24 cellular contexts compared by ENCODE assay signal in genomic region chr21:34521561-34521960, GRCh38. TPM values are rescaled to one million over a fixed set of nuclear protein-coding genes. Genes with fewer than 3 reads are reported as not detected.
DNase-seq lines count a peak whose midpoint lies in the region; ATAC-seq and TF ChIP-seq lines count a peak whose summit lies in the region.
"Had no signal": no experiment of that assay in that cellular context is flagged by ENCODE, and none has a peak within 500 bp of the region (broad histone marks: within the 10 kb centered on the region; RNA-seq: fewer than 3 reads in every experiment).

No MANE protein-coding gene starts in this region.

- H3K4me1 Mint-ChIP-seq in HFFc6 (ENCODE audit: low read depth) (peaks cover 74% of the 10 kb centered on the region), Calu3 (ENCODE audit: low read depth, unreplicated experiment) (peaks cover 20% of the 10 kb centered on the region)
- peaks cover 34 to 69% of the 10 kb centered on the region in 2 donors for H3K4me1 Mint-ChIP-seq in stimulated activated naive B cell treated with anti-CD40 and anti-IgM and Interleukin-4, amounts not matched to agents 10 μg/mL and 1 μg/mL and 100 μg/mL, for 72 hours

- ATAC-seq in stimulated activated naive B cell treated with anti-CD40 and anti-IgM and Interleukin-4, amounts not matched to agents 10 μg/mL and 1 μg/mL and 100 μg/mL, for 72 hours (replicated peaks): no peak
- ATAC-seq: left ventricle myocardium superior; sciatic nerve; stimulated activated naive CD8-positive, alpha-beta T cell treated with anti-CD3 and anti-CD28 coated beads, Interleukin-15, amount 100 ng/mL, for 72 hours had no signal

- H3K4me3 Mint-ChIP-seq in HFFc6: 0 out of 2 replicates have a peak overlapping the region, but pooled peaks have one; percentile 6
- peak overlapping the region; percentile 11 to 81 for H3K4me3 Mint-ChIP-seq in stimulated activated naive B cell treated with anti-CD40 and anti-IgM and Interleukin-4, amounts not matched to agents 10 μg/mL and 1 μg/mL and 100 μg/mL, for 72 hours
- H3K4me3 Mint-ChIP-seq in Calu3 (ENCODE audit: low read depth, unreplicated experiment): no peak overlapping the region
- H3K4me3 Mint-ChIP-seq: central memory CD8-positive, alpha-beta T cell; mesothelial cell of epicardium; nephron; stimulated activated naive CD8-positive, alpha-beta T cell treated with anti-CD3 and anti-CD28 coated beads, Interleukin-15, amount 100 ng/mL, for 72 hours had no signal

- H3K9me3 ChIP-seq in mucosa of rectum (ENCODE audit: control insufficient read depth in 2 of 2, low read length in 2 of 2): no peaks in the 10 kb centered on the region
- H3K9me3 ChIP-seq: SK-N-SH had no signal

- peak overlapping the region; percentile 63; the same call in 1 of the 2 replicates for H3K27ac Mint-ChIP-seq in HFFc6
- H3K27ac Mint-ChIP-seq in stimulated activated naive B cell treated with anti-CD40 and anti-IgM and Interleukin-4, amounts not matched to agents 10 μg/mL and 1 μg/mL and 100 μg/mL, for 72 hours: peak overlapping the region; percentile 59
- no peak overlapping the region for H3K27ac Mint-ChIP-seq in Calu3 (ENCODE audit: unreplicated experiment)
- H3K27ac Mint-ChIP-seq: mesothelial cell of epicardium had no signal

- intact Hi-C loops in Calu3 (cut with micrococcal nuclease; ENCODE audit: unreplicated experiment): no loop called here

- DNase-seq in HFFc6 (no peak), coronary artery (ENCODE audit: low spot score) (no peak), NCI-H1417 treated with DMSO at 0.1 percent for 48 hours (lab: John Stamatoyannopoulos, UW) (no peak), SHP77 treated with DMSO at 0.1 percent for 48 hours (lab: John Stamatoyannopoulos, UW) (no peak), ureter (ENCODE audit: low spot score) (no peak), Calu3 (no peak)
- no peak for DNase-seq in stimulated activated naive B cell treated with anti-CD40 and anti-IgM and Interleukin-4, amounts not matched to agents 10 μg/mL and 1 μg/mL and 100 μg/mL, for 72 hours
- DNase-seq: ACHN; activated CD8-positive, alpha-beta memory T cell treated with anti-CD3 and anti-CD28 coated beads for 24 hours; activated gamma-delta T cell treated with Interleukin-2 at 50 U/mL for 16 hours; activated T-cell treated with anti-CD3 and anti-CD28 coated beads, Interleukin-2, amount 50 U/mL, for 1 hour; GF-D8; Kasumi-1; left ventricle myocardium superior; SK-N-SH; stimulated activated naive CD8-positive, alpha-beta T cell treated with anti-CD3 and anti-CD28 coated beads, Interleukin-15, amount 100 ng/mL, for 72 hours; T-helper 2 cell; trophoblast cell had no signal

- TF ChIP-seq CTCF in HFFc6 (IDR thresholded peaks at IDR 0.05) (no peak), coronary artery (IDR thresholded peaks at IDR 0.05) (no peak), Calu3 (IDR thresholded peaks at IDR 0.05; ENCODE audit: unreplicated experiment) (no peak)

- CTCF ChIA-PET in Calu3 (lab: Charles Lee): interaction anchor here (0.9 kb wide), 1 partner anchor 11 kb away, joined by 5 read pairs; no protein-coding TSS in a partner anchor

- BruUV-seq in Calu3 (replicated peaks; lab: Mats Ljungman, UMichigan): no TSS peak

- H3K27me3 Mint-ChIP-seq in HFFc6 (ENCODE audit: insufficient read depth) (peaks cover 3% of the 10 kb centered on the region), Calu3 (ENCODE audit: unreplicated experiment) (no peaks in the 10 kb centered on the region)
- H3K27me3 Mint-ChIP-seq in stimulated activated naive B cell treated with anti-CD40 and anti-IgM and Interleukin-4, amounts not matched to agents 10 μg/mL and 1 μg/mL and 100 μg/mL, for 72 hours: no peaks in the 10 kb centered on the region
- H3K27me3 Mint-ChIP-seq: central memory CD8-positive, alpha-beta T cell; stimulated activated naive CD8-positive, alpha-beta T cell treated with anti-CD3 and anti-CD28 coated beads, Interleukin-15, amount 100 ng/mL, for 72 hours had no signal

- no peak overlapping the region for H3K4me3 ChIP-seq in coronary artery
- no peak overlapping the region for H3K4me3 ChIP-seq in mucosa of rectum (ENCODE audit: low read length in 2 of 2)

- H3K9me3 Mint-ChIP-seq in HFFc6 (no peaks in the 10 kb centered on the region), Calu3 (ENCODE audit: low read depth, unreplicated experiment) (no peaks in the 10 kb centered on the region)
- peaks cover 0 to 2% of the 10 kb centered on the region in 2 donors for H3K9me3 Mint-ChIP-seq in stimulated activated naive B cell treated with anti-CD40 and anti-IgM and Interleukin-4, amounts not matched to agents 10 μg/mL and 1 μg/mL and 100 μg/mL, for 72 hours
- H3K9me3 Mint-ChIP-seq: central memory CD8-positive, alpha-beta T cell; mesothelial cell of epicardium; nephron; stimulated activated naive CD8-positive, alpha-beta T cell treated with anti-CD3 and anti-CD28 coated beads, Interleukin-15, amount 100 ng/mL, for 72 hours had no signal

- H3K36me3 Mint-ChIP-seq in HFFc6 (ENCODE audit: low read depth): peaks cover 72% of the 10 kb centered on the region
- H3K36me3 Mint-ChIP-seq in stimulated activated naive B cell treated with anti-CD40 and anti-IgM and Interleukin-4, amounts not matched to agents 10 μg/mL and 1 μg/mL and 100 μg/mL, for 72 hours: peaks cover 61 to 72% of the 10 kb centered on the region in 2 donors
- peaks cover 56% of the 10 kb centered on the region for H3K36me3 Mint-ChIP-seq in Calu3 (ENCODE audit: insufficient read depth, unreplicated experiment)

- H3K27ac ChIP-seq in coronary artery (peak overlapping the region; percentile 23 to 75), mucosa of rectum (ENCODE audit: low read depth in 2 of 2, low read length in 2 of 2) (peak overlapping the region; percentile 52 to 96)

- peaks cover 26 to 40% of the 10 kb centered on the region in 2 donors for H3K4me1 ChIP-seq in mucosa of rectum (ENCODE audit: control insufficient read depth in 2 of 2, insufficient read depth in 2 of 2, low read length in 2 of 2)

- H3K9ac ChIP-seq in mucosa of rectum (ENCODE audit: low read depth in 1 of 2, low read length in 2 of 2): peak overlapping the region in 1 of 2 donors; percentile 9
- H3K9ac ChIP-seq: SK-N-SH had no signal

- no peaks in the 10 kb centered on the region for H3K27me3 ChIP-seq in mucosa of rectum (ENCODE audit: control insufficient read depth in 2 of 2, insufficient read depth in 2 of 2, low read length in 2 of 2)

- peaks cover 22 to 25% of the 10 kb centered on the region in 2 donors for H3K36me3 ChIP-seq in mucosa of rectum (ENCODE audit: control insufficient read depth in 2 of 2, insufficient read depth in 2 of 2, low read length in 2 of 2)

RNA-seq across cellular contexts. Expression of gene KCNE1, which starts 9.6 kb away (rescaled TPM):
- total RNA-seq in HFFc6 (2021; fragmentation: NEBNext Ultra II Directional; extraction: Animal tissue kit (Norgen Biotek cat#: 25700)): 1 to 10 TPM in 1 of 6 experiments, under 1 TPM in 5; 0.71 to 1.3 (median 0.85) TPM
- total RNA-seq in ureter: 2.3 TPM
- total RNA-seq in Calu3 (2022): 0.28 TPM in 1 of 2 replicates, not detected in the other
- total RNA-seq: NCI-H460 had no signal
